Comparison of ENCODE assay signal across 8 cellular contexts in the genomic region with DNA sequence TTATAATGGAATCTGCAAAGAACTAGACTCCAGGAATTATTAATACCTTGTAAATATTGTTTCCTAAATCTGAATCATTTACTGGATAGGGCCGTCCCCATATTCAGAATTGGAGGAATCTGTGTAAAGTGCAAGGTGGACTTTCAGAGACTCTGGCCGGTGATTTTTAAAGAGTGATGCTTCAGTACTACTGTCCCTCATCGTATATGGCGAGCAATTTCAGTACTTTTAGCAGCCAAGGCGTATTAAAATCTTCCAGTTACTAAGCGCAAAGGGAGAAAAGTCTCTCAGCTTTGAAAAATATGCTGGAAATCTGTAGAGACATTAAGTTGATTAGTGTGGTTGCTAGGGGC. TPM values are rescaled to one million over a fixed set of nuclear protein-coding genes. Genes with fewer than 3 reads are reported as not detected.
DNase-seq lines count a peak whose midpoint lies in the region; ATAC-seq, FAIRE-seq and TF ChIP-seq lines count a peak whose summit lies in the region.

No MANE protein-coding gene starts in this region.

- H3K9me3 Mint-ChIP-seq in memory B cell, result peaks cover 5% of the 10 kb centered on the region

- DNase-seq in body of pancreas, result no peak
- no peak for DNase-seq in memory B cell (ENCODE audit: low spot score in 2 of 2)
- no peak for DNase-seq in vagina (ENCODE audit: extremely low spot score in 2 of 2)
- no peak for DNase-seq in SIG-M5 treated with dmso at 0.1 percent for 504 hours (lab: John Stamatoyannopoulos, UW; ENCODE audit: unreplicated experiment)
- DNase-seq in KBM-7, result no peak
- DNase-seq in GM19239 (ENCODE audit: insufficient read length, low spot score), result no peak

- ATAC-seq in GM18870 (IDR thresholded peaks at IDR 0.05; ENCODE audit: unreplicated experiment) (peak; percentile 13), HG03439 (IDR thresholded peaks at IDR 0.05; ENCODE audit: unreplicated experiment) (peak; percentile 15), body of pancreas (peak; percentile 18), memory B cell (ENCODE audit: low read depth) (no peak)

- 1% methylated on average over 6 of the region's 6 CpGs for WGBS in body of pancreas, 2 donors

- peak overlapping the region; percentile 77 to 89 (median 87) for H3K27ac ChIP-seq in body of pancreas
- peak overlapping the region; percentile 76 for H3K27ac ChIP-seq in vagina

- no peaks in the 10 kb centered on the region for H3K27me3 Mint-ChIP-seq in memory B cell

- H3K36me3 ChIP-seq in body of pancreas (replicated peaks in 1 of 2; ENCODE audit: insufficient read depth in 1 of 2, low read depth in 2 of 2) (peaks cover 0 to 6% of the 10 kb centered on the region in 2 donors), vagina (peaks cover 0 to 25% of the 10 kb centered on the region in 2 donors)

- H3K9me3 ChIP-seq in body of pancreas, result no peaks in the 10 kb centered on the region
- H3K9me3 ChIP-seq in vagina, result no peaks in the 10 kb centered on the region

- peaks cover 17% of the 10 kb centered on the region for H3K4me1 Mint-ChIP-seq in memory B cell

- peak overlapping the region; percentile 10 to 59 for H3K4me3 ChIP-seq in body of pancreas
- peak overlapping the region; percentile 68 to 81 for H3K4me3 ChIP-seq in vagina

- in situ Hi-C loops in KBM-7 (cut with MboI; ENCODE audit: low pct_unique_long_range_greater_than_20kb, low sequenced_read_pairs), result no loop called here

- intact Hi-C loops in body of pancreas (cut with DNase I) (no loop called here), vagina (cut with DNase I) (no loop called here)

- H3K27me3 ChIP-seq in body of pancreas (no peaks in the 10 kb centered on the region), vagina (no peaks in the 10 kb centered on the region)

- peaks cover 17% of the 10 kb centered on the region for H3K36me3 Mint-ChIP-seq in memory B cell

- H3K4me1 ChIP-seq in body of pancreas (peaks cover 6% of the 10 kb centered on the region), vagina (peaks cover 15% of the 10 kb centered on the region)

- H3K27ac Mint-ChIP-seq in memory B cell, result peak overlapping the region; percentile 99

- FAIRE-seq in GM19239 (lab: Jason Lieb, UNC), result no peak

- TF ChIP-seq POLR2A in body of pancreas (IDR thresholded peaks at IDR 0.05) (no peak), vagina (IDR thresholded peaks at IDR 0.05) (no peak)

- TF ChIP-seq CTCF in body of pancreas (IDR thresholded peaks at IDR 0.05) (no peak), vagina (IDR thresholded peaks at IDR 0.05) (no peak)

- H3K4me3 Mint-ChIP-seq in memory B cell, result peak overlapping the region; percentile 99

RNA-seq across cellular contexts. Expression of a gene that starts 0.5 kb away (rescaled TPM):
- total RNA-seq in body of pancreas (10 to 100 TPM; 41.2 to 58.4 TPM), vagina (85.2 TPM)

RNA-seq across cellular contexts. Expression of a gene that starts 20.1 kb away (rescaled TPM):
- 10 to 100 TPM in 1 of 2 donors, 1 to 10 TPM in 1; 8.9 to 16.1 TPM for total RNA-seq in body of pancreas
- 24.1 TPM for total RNA-seq in vagina

RNA-seq across cellular contexts. Expression of a gene that starts 60.0 kb away (rescaled TPM):
- 10 to 100 TPM; 29.0 to 36.3 TPM for total RNA-seq in body of pancreas
- total RNA-seq in vagina, result 30.7 TPM
